In the genomic region with DNA sequence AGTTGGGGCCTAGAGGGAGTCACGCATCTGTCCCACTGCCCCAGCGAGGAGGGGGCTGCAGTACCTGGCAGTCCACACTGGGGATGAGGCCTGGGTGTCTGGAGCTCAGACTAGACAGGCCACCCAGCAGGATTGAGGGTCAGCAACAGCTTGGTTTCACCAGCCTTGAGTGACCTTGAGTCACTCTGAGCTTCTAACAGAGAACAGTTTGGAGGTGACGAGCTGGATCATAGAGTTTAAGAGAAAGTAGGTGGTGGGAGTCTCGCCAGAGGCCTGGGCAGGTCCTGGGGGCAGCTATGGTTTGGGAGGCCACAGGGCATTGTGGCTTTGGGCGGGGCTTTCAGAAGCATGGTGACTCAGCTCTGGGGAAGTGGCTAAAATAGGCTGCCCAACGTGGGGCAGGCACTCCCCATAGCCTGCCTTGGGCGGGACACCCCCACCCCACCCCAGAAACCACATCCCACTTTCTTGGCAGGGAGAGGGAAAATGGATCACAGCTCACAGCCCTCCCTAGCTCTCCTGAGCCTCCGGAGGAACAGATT, we compare ENCODE assay signal across 8 cellular contexts. TPM values are rescaled to one million over a fixed set of nuclear protein-coding genes. Genes with fewer than 3 reads are reported as not detected.
DNase-seq lines count a peak whose midpoint lies in the region; ATAC-seq, FAIRE-seq and TF ChIP-seq lines count a peak whose summit lies in the region.

No MANE protein-coding gene starts in this region.

- H3K27me3 ChIP-seq in AG04450 (ENCODE audit: control insufficient read depth, insufficient read depth, low read length) (no peaks in the 10 kb centered on the region), rectal smooth muscle tissue (ENCODE audit: control insufficient read depth, insufficient read depth, low read length) (no peaks in the 10 kb centered on the region)

- POLR2A ChIA-PET in AG04450 (lab: Yijun Ruan, JAX), result interaction anchor here (0.7 to 1.6 kb wide), 4 partner anchors 17 to 51 kb away, joined by 3 to 9 read pairs (median 3); a partner anchor contains a TSS

- no peak overlapping the region for H3K4me3 ChIP-seq in AG04450 (ENCODE audit: low read depth, low read length)
- peak overlapping the region; percentile 50 for H3K4me3 ChIP-seq in fibroblast of the aortic adventitia (ENCODE audit: low read depth, low read length)
- peak overlapping the region; percentile 24 for H3K4me3 ChIP-seq in rectal smooth muscle tissue (ENCODE audit: low read length)

- CTCF ChIA-PET in AG04450 (lab: Charles Lee), result interaction anchor here (0.6 to 1.5 kb wide), 6 partner anchors 10 to 566 kb away, joined by 3 to 9 read pairs (median 4); no protein-coding TSS in a partner anchor

- DNase-seq in AG04450 (ENCODE audit: low read depth, low spot score) (no peak), GM19239 (ENCODE audit: insufficient read length, low spot score) (no peak), SKM-1 treated with dmso at 0.1 percent for 144 hours (lab: John Stamatoyannopoulos, UW; ENCODE audit: unreplicated experiment) (peak; percentile 91), fibroblast of the aortic adventitia (ENCODE audit: low read depth) (peak; percentile 90), NCI-H446 treated with DMSO at 0.1 percent for 48 hours (lab: John Stamatoyannopoulos, UW) (no peak), SK-N-DZ (ENCODE audit: low spot score) (no peak)

- FAIRE-seq in GM19239 (lab: Jason Lieb, UNC), result peak; percentile 45

- no peak overlapping the region for H3K9ac ChIP-seq in rectal smooth muscle tissue (ENCODE audit: low read length)

- no peaks in the 10 kb centered on the region for H3K36me3 ChIP-seq in rectal smooth muscle tissue (ENCODE audit: control insufficient read depth, insufficient read depth, low read length)

- no peak for TF ChIP-seq CTCF in AG04450 (IDR thresholded peaks at IDR 0.05; ENCODE audit: low read depth, low read length)
- TF ChIP-seq CTCF in fibroblast of the aortic adventitia (IDR thresholded peaks at IDR 0.05; ENCODE audit: insufficient read depth, low read length), result no peak

- H3K27ac ChIP-seq in AG04450 (ENCODE audit: low read depth, low read length) (peak overlapping the region; percentile 84), rectal smooth muscle tissue (ENCODE audit: low read depth, low read length) (peak overlapping the region; percentile 73)

- peak; percentile 78 for ATAC-seq in HG03135 (IDR thresholded peaks at IDR 0.05; ENCODE audit: unreplicated experiment)

- H3K4me1 ChIP-seq in rectal smooth muscle tissue (ENCODE audit: control insufficient read depth, insufficient read depth, low read length), result peaks cover 68% of the 10 kb centered on the region

- H3K9me3 ChIP-seq in AG04450 (ENCODE audit: control insufficient read depth, insufficient read depth, low read length), result no peaks in the 10 kb centered on the region; the same call in 1 of the 2 replicates

RNA-seq across cellular contexts. Expression of a gene that starts 20.5 kb away (rescaled TPM):
- 21.9 and 23.1 TPM in 2 replicates for polyA plus RNA-seq in AG04450 (2011; rRNA removed)
- 28.2 and 36.2 TPM in 2 replicates for polyA minus RNA-seq in AG04450 (2011; rRNA and poly(A)+ RNA removed)
- total RNA-seq in fibroblast of the aortic adventitia (ENCODE audit: low replicate concordance), result 35.5 and 41.8 TPM in 2 replicates
- polyA plus RNA-seq in SK-N-DZ (2014; cell fraction: cytosol; rRNA removed), result 54.4 and 60.4 TPM in 2 replicates
- 19.4 and 26.2 TPM in 2 replicates for polyA plus RNA-seq in SK-N-DZ (2014; cell fraction: nucleus; rRNA removed)

RNA-seq across cellular contexts. Expression of a gene that starts 29.7 kb away (rescaled TPM):
- polyA plus RNA-seq in AG04450 (2011; rRNA removed), result not detected in 2 replicates
- polyA minus RNA-seq in AG04450 (2011; rRNA and poly(A)+ RNA removed), result not detected in 2 replicates
- total RNA-seq in fibroblast of the aortic adventitia (ENCODE audit: low replicate concordance), result 1.1 TPM in 1 of 2 replicates, not detected in the other
- not detected in 2 replicates for polyA plus RNA-seq in SK-N-DZ (2014; cell fraction: cytosol; rRNA removed)
- polyA plus RNA-seq in SK-N-DZ (2014; cell fraction: nucleus; rRNA removed), result not detected in 2 replicates

Comparison
In these comparisons a context has a peak if more than half of its experiments do, and no peak if none do; other contexts are left out.
1. DNase-seq: peak in SKM-1 treated with dmso at 0.1 percent for 144 hours (single experiment) and fibroblast of the aortic adventitia (single experiment); none in AG04450 (single experiment), GM19239 (single experiment), NCI-H446 treated with DMSO at 0.1 percent for 48 hours (single experiment) and SK-N-DZ (single experiment).